ENCODE assay signal across 17 cellular contexts in the genomic region with DNA sequence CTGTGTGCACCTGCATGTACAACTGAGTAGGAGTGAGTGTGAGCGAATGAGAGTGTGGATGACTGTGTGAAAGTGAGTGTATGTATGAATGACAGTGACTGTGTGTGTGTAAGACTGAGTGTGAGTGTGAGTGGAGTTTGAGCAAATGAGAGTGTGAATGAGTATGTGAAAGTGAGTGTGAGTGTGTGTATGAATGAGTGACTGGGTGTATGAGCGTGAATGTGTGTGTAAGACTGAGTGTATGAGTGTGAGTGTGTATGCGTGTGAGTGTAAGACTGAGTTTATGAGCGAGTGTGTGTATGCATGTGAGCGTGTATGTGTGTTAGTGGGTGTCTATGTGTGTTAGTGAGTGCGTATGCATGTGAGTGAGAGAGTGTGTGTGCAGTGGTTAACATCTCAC.
DNase-seq lines count a peak whose midpoint lies in the region; ATAC-seq, FAIRE-seq and TF ChIP-seq lines count a peak whose summit lies in the region.
"Had no signal": no experiment of that assay in that cellular context is flagged by ENCODE, and none has a peak within 500 bp of the region (broad histone marks: within the 10 kb centered on the region; RNA-seq: fewer than 3 reads in every experiment).

No MANE protein-coding gene starts in this region.

- H3K36me3 Mint-ChIP-seq in WTC11 (peaks cover 8% of the 10 kb centered on the region), nephron progenitor cell (ENCODE audit: low read depth) (no peaks in the 10 kb centered on the region)
- H3K36me3 Mint-ChIP-seq: CD8-positive, alpha-beta T cell; IgD-negative memory B cell had no signal

- CTCF ChIA-PET in HEK293 (lab: Yijun Ruan, JAX) = interaction anchor here (0.6 to 0.8 kb wide), 2 partner anchors 50 to 737 kb away, joined by 3 to 4 read pairs; no protein-coding TSS in a partner anchor
- CTCF ChIA-PET in WTC11 (lab: Charles Lee) = no interaction called here

- no peak for TF ChIP-seq POLR2A in sigmoid colon (IDR thresholded peaks at IDR 0.05)

- peaks cover 2 to 27% (median 6%) of the 10 kb centered on the region in 3 donors for H3K27me3 ChIP-seq in sigmoid colon

- peak; percentile 79 for FAIRE-seq in urothelium cell line (lab: Jason Lieb, UNC)
- FAIRE-seq: G401.6 had no signal

- intact Hi-C loops in sigmoid colon (cut with DNase I) = no loop called here

- H3K9me3 ChIP-seq in HEK293 (ENCODE audit: control insufficient read depth, insufficient read depth, low read depth, low read length) = no peaks in the 10 kb centered on the region
- no peaks in the 10 kb centered on the region for H3K9me3 ChIP-seq in sigmoid colon
- H3K9me3 ChIP-seq: Caco-2 had no signal

- WGBS in sigmoid colon, 2 donors = 95 to 96% methylated on average over 6 of the region's 6 CpGs

- H3K4me3 ChIP-seq in HEK293 (ENCODE audit: low read depth, low read length) = no peak overlapping the region
- no peak overlapping the region for H3K4me3 ChIP-seq in sigmoid colon

- POLR2A ChIA-PET in HEK293 (lab: Yijun Ruan, JAX) (no interaction called here), WTC11 (lab: Charles Lee) (no interaction called here)

- ATAC-seq in WTC11 = no peak
- ATAC-seq in GM18867 (IDR thresholded peaks at IDR 0.05; ENCODE audit: unreplicated experiment) = no peak
- no peak for ATAC-seq in GM21786 (IDR thresholded peaks at IDR 0.05; ENCODE audit: unreplicated experiment)
- ATAC-seq: CD8-positive, alpha-beta T cell; Panc1 had no signal

- TF ChIP-seq CTCF in HEK293 (tag by site-specific recombination; IDR thresholded peaks at IDR 0.05) (no peak), WTC11 (IDR thresholded peaks at IDR 0.05) (no peak), nephron progenitor cell (IDR thresholded peaks at IDR 0.05) (no peak), sigmoid colon (IDR thresholded peaks at IDR 0.05) (no peak)

- H3K27ac Mint-ChIP-seq in WTC11 = 0 out of 2 replicates have a peak overlapping the region, but pooled peaks have one; percentile 0
- H3K27ac Mint-ChIP-seq in nephron progenitor cell = peak overlapping the region; percentile 0
- H3K27ac Mint-ChIP-seq: CD8-positive, alpha-beta T cell; IgD-negative memory B cell had no signal

- H3K4me1 Mint-ChIP-seq in WTC11 (peaks cover 31% of the 10 kb centered on the region), nephron progenitor cell (peaks cover 6% of the 10 kb centered on the region)

- H3K36me3 ChIP-seq in HEK293 (ENCODE audit: control insufficient read depth in 2 of 2, insufficient read depth in 1 of 2, low read length in 2 of 2) (no peaks in the 10 kb centered on the region), sigmoid colon (no peaks in the 10 kb centered on the region)

- no peaks in the 10 kb centered on the region for H3K27me3 Mint-ChIP-seq in WTC11 (ENCODE audit: low read depth)
- H3K27me3 Mint-ChIP-seq in nephron progenitor cell (ENCODE audit: low read depth, poor library complexity) = peaks cover 17% of the 10 kb centered on the region

- H3K27ac ChIP-seq in HEK293 (ENCODE audit: extremely low read depth, low read depth, low read length) = no peak overlapping the region
- H3K27ac ChIP-seq in sigmoid colon = no peak overlapping the region
- H3K27ac ChIP-seq: C4-2B had no signal

- H3K4me3 Mint-ChIP-seq in WTC11 (no peak overlapping the region), nephron progenitor cell (no peak overlapping the region)
- H3K4me3 Mint-ChIP-seq: CD8-positive, alpha-beta T cell had no signal

- H3K9me3 Mint-ChIP-seq in WTC11 (peaks cover 10% of the 10 kb centered on the region), nephron progenitor cell (peaks cover 17% of the 10 kb centered on the region)
- H3K9me3 Mint-ChIP-seq: CD8-positive, alpha-beta T cell had no signal

- no peaks in the 10 kb centered on the region for H3K4me1 ChIP-seq in HEK293 (ENCODE audit: control insufficient read depth, insufficient read depth, low read length)
- no peaks in the 10 kb centered on the region for H3K4me1 ChIP-seq in sigmoid colon
- H3K4me1 ChIP-seq: Caco-2 had no signal

- no peak for DNase-seq in WTC11 (ENCODE audit: low spot score)
- no peak for DNase-seq in nephron progenitor cell
- no peak for DNase-seq in urothelium cell line (ENCODE audit: low spot score)
- DNase-seq in sigmoid colon = no peak
- DNase-seq: Caco-2; CD8-positive, alpha-beta T cell; NCI-H1048; NCI-H1694 treated with DMSO at 0.1 percent for 48 hours; NCI-H2227 treated with DMSO at 0.1 percent for 48 hours; T-helper 1 cell had no signal

- TF ChIP-seq EP300 in sigmoid colon (IDR thresholded peaks at IDR 0.05) = no peak

TF ChIP-seq in HEK293, 187 proteins besides CTCF, POLR2A, EP300 and RAD21:
- TF ChIP-seq ZNF571 (tag by site-specific recombination; IDR thresholded peaks at IDR 0.05) = peak; percentile 23; the same call in 1 of the 2 replicates
- TF ChIP-seq IKZF3 (tag by site-specific recombination; IDR thresholded peaks at IDR 0.05) = no peak
- TF ChIP-seq PRDM1 (tag by site-specific recombination; IDR thresholded peaks at IDR 0.05) = peak; percentile 94

TF ChIP-seq in WTC11, 78 proteins besides CTCF, POLR2A, EP300 and RAD21:
- TF ChIP-seq PRRX2 (CRISPR knock-in tag; IDR thresholded peaks at IDR 0.05) = no peak
- TF ChIP-seq, protein P1, sequence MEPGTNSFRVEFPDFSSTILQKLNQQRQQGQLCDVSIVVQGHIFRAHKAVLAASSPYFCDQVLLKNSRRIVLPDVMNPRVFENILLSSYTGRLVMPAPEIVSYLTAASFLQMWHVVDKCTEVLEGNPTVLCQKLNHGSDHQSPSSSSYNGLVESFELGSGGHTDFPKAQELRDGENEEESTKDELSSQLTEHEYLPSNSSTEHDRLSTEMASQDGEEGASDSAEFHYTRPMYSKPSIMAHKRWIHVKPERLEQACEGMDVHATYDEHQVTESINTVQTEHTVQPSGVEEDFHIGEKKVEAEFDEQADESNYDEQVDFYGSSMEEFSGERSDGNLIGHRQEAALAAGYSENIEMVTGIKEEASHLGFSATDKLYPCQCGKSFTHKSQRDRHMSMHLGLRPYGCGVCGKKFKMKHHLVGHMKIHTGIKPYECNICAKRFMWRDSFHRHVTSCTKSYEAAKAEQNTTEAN (CRISPR knock-in tag; IDR thresholded peaks at IDR 0.05) = peak; percentile 38; the same call in 1 of the 2 replicates
